Comparison of ENCODE assay signal across 10 cellular contexts in the genomic region with DNA sequence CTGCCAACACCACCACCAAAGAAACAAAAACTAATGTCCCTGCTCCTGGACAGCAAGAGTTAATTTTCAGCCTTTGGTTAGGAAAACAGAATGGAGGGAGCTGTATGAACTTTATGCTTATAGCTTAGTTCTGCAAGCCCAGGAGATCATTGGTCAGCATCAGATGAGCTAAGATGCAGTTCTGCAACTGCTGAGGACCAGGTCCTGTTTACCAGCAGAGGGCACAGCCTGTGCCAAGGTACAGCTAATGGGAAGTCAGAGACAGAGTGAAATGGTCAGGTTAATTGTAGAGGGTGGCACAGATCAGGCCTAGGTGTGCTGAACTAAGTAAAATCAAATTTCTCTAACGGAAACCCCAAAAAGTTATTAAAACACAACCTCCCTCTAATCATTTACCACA.
DNase-seq lines count a peak whose midpoint lies in the region; ATAC-seq, FAIRE-seq and TF ChIP-seq lines count a peak whose summit lies in the region.
"Had no signal": no experiment of that assay in that cellular context is flagged by ENCODE, and none has a peak within 500 bp of the region (broad histone marks: within the 10 kb centered on the region; RNA-seq: fewer than 3 reads in every experiment).

No MANE protein-coding gene starts in this region.

- no peak for FAIRE-seq in RCC 7860 (lab: Jason Lieb, UNC)

- no peaks in the 10 kb centered on the region for H3K36me3 Mint-ChIP-seq in T-helper 2 cell treated with Interferon-gamma antibody and Interleukin-4, amounts not matched to agents 5 μg/mL and 100 μg/mL, for 36 hours (ENCODE audit: low read depth)
- H3K36me3 Mint-ChIP-seq: activated naive CD4-positive, alpha-beta T cell treated with anti-CD3 and anti-CD28 coated beads, Interleukin-2, amount 50 U/mL, for 24 hours had no signal

- intact Hi-C loops in left ventricle myocardium superior (cut with micrococcal nuclease) = no loop called here

- H3K9me3 ChIP-seq in BE2C = no peaks in the 10 kb centered on the region

- H3K36me3 ChIP-seq in BE2C = no peaks in the 10 kb centered on the region

- H3K27me3 ChIP-seq in BE2C = no peaks in the 10 kb centered on the region

- DNase-seq in BE2C (no peak), RCC 7860 (ENCODE audit: low spot score) (peak; percentile 21), left ventricle myocardium superior (no peak), HPDE6-E6E7 (ENCODE audit: extremely low spot score) (no peak), NCI-H1930 (lab: John Stamatoyannopoulos, UW) (no peak), NCI-H526 treated with DMSO at 0.1 percent for 48 hours (lab: John Stamatoyannopoulos, UW) (no peak)
- DNase-seq in T-helper 2 cell treated with Interferon-gamma antibody and Interleukin-4, amounts not matched to agents 5 μg/mL and 100 μg/mL, for 36 hours (ENCODE audit: low spot score) = no peak
- DNase-seq: NCI-H82 had no signal

- no peaks in the 10 kb centered on the region for H3K27me3 Mint-ChIP-seq in T-helper 2 cell treated with Interferon-gamma antibody and Interleukin-4, amounts not matched to agents 5 μg/mL and 100 μg/mL, for 36 hours (ENCODE audit: low read depth)
- H3K27me3 Mint-ChIP-seq: activated naive CD4-positive, alpha-beta T cell treated with anti-CD3 and anti-CD28 coated beads, Interleukin-2, amount 50 U/mL, for 24 hours had no signal

- H3K9me3 Mint-ChIP-seq in T-helper 2 cell treated with Interferon-gamma antibody and Interleukin-4, amounts not matched to agents 5 μg/mL and 100 μg/mL, for 36 hours = no peaks in the 10 kb centered on the region
- H3K9me3 Mint-ChIP-seq: activated naive CD4-positive, alpha-beta T cell treated with anti-CD3 and anti-CD28 coated beads, Interleukin-2, amount 50 U/mL, for 24 hours had no signal

- no peak overlapping the region for H3K4me3 ChIP-seq in BE2C (ENCODE audit: low read depth, low read length)

- H3K4me3 Mint-ChIP-seq in T-helper 2 cell treated with Interferon-gamma antibody and Interleukin-4, amounts not matched to agents 5 μg/mL and 100 μg/mL, for 36 hours = no peak overlapping the region
- H3K4me3 Mint-ChIP-seq: activated naive CD4-positive, alpha-beta T cell treated with anti-CD3 and anti-CD28 coated beads, Interleukin-2, amount 50 U/mL, for 24 hours had no signal

- no peaks in the 10 kb centered on the region for H3K4me1 ChIP-seq in BE2C

- H3K4me1 Mint-ChIP-seq in T-helper 2 cell treated with Interferon-gamma antibody and Interleukin-4, amounts not matched to agents 5 μg/mL and 100 μg/mL, for 36 hours (ENCODE audit: low read depth) = no peaks in the 10 kb centered on the region
- H3K4me1 Mint-ChIP-seq: activated naive CD4-positive, alpha-beta T cell treated with anti-CD3 and anti-CD28 coated beads, Interleukin-2, amount 50 U/mL, for 24 hours had no signal

- peak; percentile 31; the same call in 1 of the 2 replicates for TF ChIP-seq CTCF in BE2C (IDR thresholded peaks at IDR 0.05; ENCODE audit: low read depth, low read length)

- ATAC-seq in GM21825 (IDR thresholded peaks at IDR 0.05; ENCODE audit: unreplicated experiment) (peak; percentile 41), left ventricle myocardium superior (peak; percentile 79)

- no peak overlapping the region for H3K27ac Mint-ChIP-seq in T-helper 2 cell treated with Interferon-gamma antibody and Interleukin-4, amounts not matched to agents 5 μg/mL and 100 μg/mL, for 36 hours
- H3K27ac Mint-ChIP-seq: activated naive CD4-positive, alpha-beta T cell treated with anti-CD3 and anti-CD28 coated beads, Interleukin-2, amount 50 U/mL, for 24 hours had no signal
